23 cellular contexts compared by ENCODE assay signal in the genomic region with DNA sequence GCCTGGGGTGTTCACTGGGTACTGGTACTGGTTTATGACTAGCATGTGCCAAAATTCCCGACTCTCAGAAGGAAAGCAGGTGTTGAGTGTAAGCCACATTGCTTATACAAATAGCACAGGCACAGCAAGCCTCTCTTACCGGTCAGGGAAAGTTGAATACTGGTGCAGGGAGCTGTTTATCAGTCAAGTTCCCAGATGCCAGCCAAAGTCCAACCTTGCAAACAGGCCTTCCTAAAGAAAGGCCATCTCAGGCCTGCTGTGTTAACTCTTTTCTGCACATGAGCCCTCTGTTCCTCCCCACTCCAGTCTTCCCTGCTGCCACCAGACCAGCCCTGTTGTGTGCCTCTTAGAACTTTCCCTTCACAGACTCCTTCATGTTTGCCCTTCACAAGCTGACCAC.
"Had no signal": no experiment of that assay in that cellular context is flagged by ENCODE, and none has a peak within 500 bp of the region (broad histone marks: within the 10 kb centered on the region; RNA-seq: fewer than 3 reads in every experiment).

No MANE protein-coding gene starts in this region.

- H3K27ac ChIP-seq: colonic mucosa, esophagus muscularis mucosa, gastrocnemius medialis, left lung, neutrophil, parathyroid adenoma, testis had no signal

- H3K4me1 ChIP-seq: colonic mucosa, esophagus muscularis mucosa, gastrocnemius medialis, parathyroid adenoma, testis had no signal

- H3K9me3 ChIP-seq: colonic mucosa, esophagus muscularis mucosa, gastrocnemius medialis, left lung, neutrophil, testis had no signal

- H2AFZ ChIP-seq: parathyroid adenoma had no signal

- ATAC-seq: activated CD8-positive, alpha-beta memory T cell treated with anti-CD3 and anti-CD28 coated beads, Interleukin-2, amount 10 ng/mL, durations not matched to agents 7 days and 5 days; gastrocnemius medialis; left lung; sciatic nerve; stimulated activated naive B cell treated with anti-CD40 and anti-IgM and Interleukin-4, amounts not matched to agents 10 μg/mL and 1 μg/mL and 100 μg/mL, for 72 hours; T-helper 17 cell had no signal

- H3K4me3 ChIP-seq: colonic mucosa, esophagus muscularis mucosa, gastrocnemius medialis, left lung, testis had no signal

- DNase-seq: activated CD4-positive, alpha-beta memory T cell treated with anti-CD3 and anti-CD28 coated beads, Interleukin-2, amount 10 ng/mL, durations not matched to agents 7 days and 5 days; activated CD4-positive, alpha-beta T cell treated with anti-CD3 and anti-CD28 coated beads for 48 hours; activated CD4-positive, CD25-positive, alpha-beta regulatory T cell; activated CD8-positive, alpha-beta memory T cell treated with anti-CD3 and anti-CD28 coated beads, Interleukin-2, amount 10 ng/mL, durations not matched to agents 7 days and 5 days; activated gamma-delta T cell; activated naive CD4-positive, alpha-beta T cell treated with anti-CD3 and anti-CD28 coated beads, Interleukin-2, amount 50 U/mL, for 16 hours; activated T-cell treated with anti-CD3 and anti-CD28 coated beads for 4 hours; aorta; colonic mucosa; gastrocnemius medialis; head of caudate nucleus; left lung; midbrain; stimulated activated CD4-positive, alpha-beta T cell treated with anti-CD3 and anti-CD28 coated beads, Interleukin-2, amount 100 ng/mL, for 48 hours; stimulated activated CD8-positive, alpha-beta memory T cell treated with anti-CD3 and anti-CD28 coated beads, Interleukin-4, amount 100 ng/mL, for 48 hours; stimulated activated naive B cell treated with anti-CD40 and anti-IgM and Interleukin-4, amounts not matched to agents 10 μg/mL and 1 μg/mL and 100 μg/mL, for 72 hours; T-helper 17 cell; testis had no signal

- H3K36me3 ChIP-seq: colonic mucosa had no signal

- H3K9ac ChIP-seq: parathyroid adenoma had no signal

- FAIRE-seq: keratinocyte had no signal

- H3K27me3 ChIP-seq: colonic mucosa, esophagus muscularis mucosa, gastrocnemius medialis, left lung, neutrophil, testis had no signal

- H3K79me2 ChIP-seq: parathyroid adenoma had no signal
